In the genomic region with DNA sequence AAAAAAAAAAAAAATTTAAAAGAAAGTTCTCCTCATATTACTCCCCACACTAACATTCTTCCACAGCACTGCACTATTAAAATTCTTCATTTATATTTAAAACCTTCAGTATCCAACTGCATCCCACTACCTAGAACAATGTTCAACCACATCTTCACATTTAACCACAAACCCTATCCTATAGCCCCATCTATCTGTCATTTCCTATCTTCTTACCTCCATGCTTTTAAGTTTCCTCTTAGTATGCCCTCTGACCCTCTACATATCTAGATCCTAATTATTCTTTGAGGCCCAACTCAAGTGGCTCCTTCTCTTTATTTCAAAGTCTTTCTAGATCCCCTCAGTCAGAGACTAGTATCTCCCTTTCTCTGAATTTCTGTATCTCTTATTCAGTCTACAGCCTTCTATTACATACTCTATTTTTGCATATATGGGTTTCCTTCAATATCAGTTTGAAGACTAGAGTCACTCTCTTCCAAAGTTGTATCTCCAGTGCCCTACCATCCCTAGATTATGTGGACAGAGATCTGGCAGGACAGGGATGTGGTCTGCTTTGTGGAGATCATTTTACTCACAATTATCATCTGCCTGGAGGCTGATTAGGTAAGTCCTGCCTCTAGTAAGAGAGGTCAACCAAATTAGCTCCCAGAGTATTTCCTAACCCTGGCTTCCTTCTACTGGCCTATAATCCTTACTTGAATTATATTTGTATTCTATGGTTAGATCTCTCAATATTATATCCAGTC, we compare ENCODE assay signal across 1 cellular context.
TF ChIP-seq lines count a peak whose summit lies in the region.

No MANE protein-coding gene starts in this region.

TF ChIP-seq in H1, 55 proteins besides CTCF, POLR2A, EP300 and RAD21:
- TF ChIP-seq CHD1 (IDR thresholded peaks at IDR 0.05; ENCODE audit: low read depth, low read length) (no peak), EGR1 (IDR thresholded peaks at IDR 0.05; ENCODE audit: borderline replicate concordance, low read depth, low read length) (no peak), RXRA (IDR thresholded peaks at IDR 0.05; ENCODE audit: insufficient read depth, low read depth, low read length) (no peak), ASH2L (IDR thresholded peaks at IDR 0.05; ENCODE audit: low read length) (no peak), SP2 (IDR thresholded peaks at IDR 0.05; ENCODE audit: low read length) (no peak), CREB1 (IDR thresholded peaks at IDR 0.05) (no peak), FOSL1 (IDR thresholded peaks at IDR 0.05; ENCODE audit: insufficient read depth, low read depth, low read length) (no peak), BCL11A (IDR thresholded peaks at IDR 0.05; ENCODE audit: low read depth in 2 of 2, low read length in 2 of 2) (no peak), SP4 (IDR thresholded peaks at IDR 0.05; ENCODE audit: low read length) (no peak), HDAC6 (IDR thresholded peaks at IDR 0.05; ENCODE audit: low read depth, low read length) (no peak), TAF1 (IDR thresholded peaks at IDR 0.05; ENCODE audit: low read depth, low read length) (no peak), SAP30 (IDR thresholded peaks at IDR 0.05; ENCODE audit: insufficient read depth, insufficient replicate concordance, low read length) (no peak), JUN (IDR thresholded peaks at IDR 0.05; ENCODE audit: low read depth, low read length) (no peak), CTBP2 (IDR thresholded peaks at IDR 0.05; ENCODE audit: borderline replicate concordance, insufficient read depth, insufficient read length, low read length) (no peak)
- TF ChIP-seq, protein P1, sequence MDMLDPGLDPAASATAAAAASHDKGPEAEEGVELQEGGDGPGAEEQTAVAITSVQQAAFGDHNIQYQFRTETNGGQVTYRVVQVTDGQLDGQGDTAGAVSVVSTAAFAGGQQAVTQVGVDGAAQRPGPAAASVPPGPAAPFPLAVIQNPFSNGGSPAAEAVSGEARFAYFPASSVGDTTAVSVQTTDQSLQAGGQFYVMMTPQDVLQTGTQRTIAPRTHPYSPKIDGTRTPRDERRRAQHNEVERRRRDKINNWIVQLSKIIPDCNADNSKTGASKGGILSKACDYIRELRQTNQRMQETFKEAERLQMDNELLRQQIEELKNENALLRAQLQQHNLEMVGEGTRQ (IDR thresholded peaks at IDR 0.05; ENCODE audit: low read length) = no peak
